Comparison of ENCODE assay signal across 8 cellular contexts in the genomic region with DNA sequence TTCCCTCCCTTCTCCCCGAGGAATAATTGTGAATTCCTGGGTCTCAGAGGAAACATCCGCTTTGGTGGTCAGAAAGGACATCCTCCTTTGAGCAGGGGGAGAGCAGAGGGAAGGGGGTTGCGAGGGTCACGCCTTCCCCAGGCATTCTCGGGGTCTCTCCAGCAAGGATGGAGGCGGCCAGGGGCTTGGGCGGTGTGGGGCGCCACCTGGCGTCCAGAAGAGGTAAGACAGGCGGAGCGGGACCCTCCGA.
DNase-seq lines count a peak whose midpoint lies in the region; ATAC-seq, FAIRE-seq and TF ChIP-seq lines count a peak whose summit lies in the region.

No MANE protein-coding gene starts in this region.

- DNase-seq in CD8-positive, alpha-beta T cell = peak; percentile 14 to 71 (median 34)
- DNase-seq in WERI-Rb-1 (peak; percentile 65), bronchial epithelial cell (ENCODE audit: low read depth) (no peak), HepG2 (ENCODE audit: low spot score) (no peak), NCI-H2029 (lab: John Stamatoyannopoulos, UW) (no peak), NCI-H2029 treated with DMSO at 0.1 percent for 48 hours (lab: John Stamatoyannopoulos, UW) (no peak)
- peak; percentile 34 to 59 for DNase-seq in stimulated activated CD4-positive, alpha-beta T cell treated with anti-CD3 and anti-CD28 coated beads, Interleukin-4, amount 100 ng/mL, for 48 hours (ENCODE audit: low read depth in 2 of 2)

- peak overlapping the region; percentile 62 for H3K4me2 ChIP-seq in HepG2 (ENCODE audit: low read depth, low read length)

- no peaks in the 10 kb centered on the region for H4K20me1 ChIP-seq in HepG2 (ENCODE audit: insufficient read depth, low read length)

- peak overlapping the region; percentile 37 for H3K4me3 ChIP-seq in CD8-positive, alpha-beta T cell (ENCODE audit: low read depth, low read length)
- H3K4me3 ChIP-seq in WERI-Rb-1 (ENCODE audit: low read depth, low read length) = peak overlapping the region; percentile 20; the same call in 1 of the 2 replicates
- no peak overlapping the region for H3K4me3 ChIP-seq in bronchial epithelial cell (ENCODE audit: low read depth, low read length)
- H3K4me3 ChIP-seq in HepG2 (replicated peaks in 1 of 3; ENCODE audit: insufficient read depth in 1 of 3, low read depth in 2 of 3, low read length in 3 of 3) = no peak overlapping the region

- peaks cover 13% of the 10 kb centered on the region for H3K27me3 Mint-ChIP-seq in CD8-positive, alpha-beta T cell (ENCODE audit: low read depth)

- peak; percentile 77 for ATAC-seq in CD8-positive, alpha-beta T cell
- peak; percentile 57 for ATAC-seq in HG02588 (IDR thresholded peaks at IDR 0.05; ENCODE audit: unreplicated experiment)
- ATAC-seq in HepG2 = peak; percentile 81

- no peak for TF ChIP-seq POLR2A in HepG2 (IDR thresholded peaks at IDR 0.05; ENCODE audit: insufficient read depth in 1 of 2, low read depth in 2 of 2, low read length in 2 of 2)

- under 1% methylated on average over 12 of the region's 12 CpGs for whole genome bisulfite sequencing in HepG2 (ENCODE audit: low lambda C conversion rate)

- no peaks in the 10 kb centered on the region for H3K79me2 ChIP-seq in HepG2 (ENCODE audit: insufficient read depth, low read length)

- H3K36me3 ChIP-seq in CD8-positive, alpha-beta T cell (ENCODE audit: insufficient read depth, low read length) = no peaks in the 10 kb centered on the region
- H3K36me3 ChIP-seq in WERI-Rb-1 = no peaks in the 10 kb centered on the region
- no peaks in the 10 kb centered on the region for H3K36me3 ChIP-seq in bronchial epithelial cell (ENCODE audit: control insufficient read depth, insufficient read depth, low read length)
- H3K36me3 ChIP-seq in HepG2 (replicated peaks in 1 of 2; ENCODE audit: control insufficient read depth in 1 of 2, insufficient read depth in 2 of 2, low read length in 2 of 2) = no peaks in the 10 kb centered on the region

- no peaks in the 10 kb centered on the region for H3K27me3 ChIP-seq in CD8-positive, alpha-beta T cell (ENCODE audit: insufficient read depth, low read length)
- H3K27me3 ChIP-seq in WERI-Rb-1 (ENCODE audit: insufficient read depth, low read depth, severe bottlenecking) = peaks cover 55% of the 10 kb centered on the region
- H3K27me3 ChIP-seq in bronchial epithelial cell (ENCODE audit: control insufficient read depth, insufficient read depth, low read length) = peaks cover 2% of the 10 kb centered on the region
- peaks cover 2 to 4% of the 10 kb centered on the region in 2 experiments; a peak in 2 of 5 replicates for H3K27me3 ChIP-seq in HepG2 (ENCODE audit: control insufficient read depth in 1 of 2, insufficient read depth in 2 of 2, low read length in 2 of 2)

- POLR2A ChIA-PET in CD8-positive, alpha-beta T cell (lab: Charles Lee) = no interaction called here
- POLR2A ChIA-PET in HepG2 (lab: Yijun Ruan, JAX) = no interaction called here

- CTCF ChIA-PET in CD8-positive, alpha-beta T cell (lab: Charles Lee) = interaction anchor here (0.9 to 5.2 kb wide), 9 partner anchors 7 to 533 kb away, joined by 3 to 33 read pairs (median 4); no protein-coding TSS in a partner anchor
- CTCF ChIA-PET in HepG2 (lab: Yijun Ruan, JAX; ENCODE audit: low intra/inter-chr PET ratio, low total read pairs) = interaction anchor here (1.4 to 1.6 kb wide), 2 partner anchors 29 to 198 kb away, joined by 9 to 12 read pairs; no protein-coding TSS in a partner anchor

- peaks cover 11% of the 10 kb centered on the region for H3K4me1 ChIP-seq in CD8-positive, alpha-beta T cell (ENCODE audit: insufficient read depth, low read length)
- peaks cover 11% of the 10 kb centered on the region; the same call in 1 of the 2 replicates for H3K4me1 ChIP-seq in HepG2 (ENCODE audit: insufficient read depth, low read length)

- H2AFZ ChIP-seq in HepG2 (ENCODE audit: low read length) = no peak overlapping the region

- intact Hi-C loops in CD8-positive, alpha-beta T cell (cut with DNase I, micrococcal nuclease) = loop anchor here in 1 of 2 experiments (1.0 kb wide), 3 partner anchors 198 to 533 kb away; no protein-coding TSS in a partner anchor
- intact Hi-C loops in HepG2 (cut with micrococcal nuclease; ENCODE audit: unreplicated experiment) = loop anchor here (1.0 to 10.0 kb wide), 2 partner anchors 29 to 112 kb away; no protein-coding TSS in a partner anchor

- no peaks in the 10 kb centered on the region for H3K9me3 Mint-ChIP-seq in CD8-positive, alpha-beta T cell

- H3K27ac Mint-ChIP-seq in CD8-positive, alpha-beta T cell = no peak overlapping the region

- no TSS peak for BruUV-seq in HepG2 (replicated peaks; lab: Mats Ljungman, UMichigan)

- TF ChIP-seq EP300 in HepG2 (IDR thresholded peaks at IDR 0.05; ENCODE audit: low read depth in 2 of 2, low read length in 2 of 2) (no peak), HepG2 (CRISPR knock-in tag; IDR thresholded peaks at IDR 0.05; ENCODE audit: borderline replicate concordance) (no peak)

- H3K9ac ChIP-seq in HepG2 (ENCODE audit: insufficient read depth, low read depth, low read length) = no peak overlapping the region

- no peak overlapping the region for H3K27ac ChIP-seq in CD8-positive, alpha-beta T cell (ENCODE audit: low read depth, low read length)
- no peak overlapping the region for H3K27ac ChIP-seq in WERI-Rb-1
- H3K27ac ChIP-seq in HepG2 (ENCODE audit: extremely low read length, insufficient read depth, low read length) = no peak overlapping the region

- peak; percentile 57; the same call in 1 of the 2 replicates for TF ChIP-seq RAD21 in HepG2 (CRISPR knock-in tag; IDR thresholded peaks at IDR 0.05)

- H3K36me3 Mint-ChIP-seq in CD8-positive, alpha-beta T cell = no peaks in the 10 kb centered on the region

- FAIRE-seq in bronchial epithelial cell (lab: Jason Lieb, UNC) = no peak
- no peak for FAIRE-seq in HepG2 (lab: Jason Lieb, UNC)

- peak; percentile 90 for TF ChIP-seq CTCF in CD8-positive, alpha-beta T cell (IDR thresholded peaks at IDR 0.05)
- peak; percentile 89 for TF ChIP-seq CTCF in WERI-Rb-1 (IDR thresholded peaks at IDR 0.05; ENCODE audit: low read depth, low read length)
- TF ChIP-seq CTCF in bronchial epithelial cell (IDR thresholded peaks at IDR 0.05; ENCODE audit: insufficient read depth, low read length, severe bottlenecking) = peak; percentile 86
- peak; percentile 91 for TF ChIP-seq CTCF in HepG2 (CRISPR knock-in tag; IDR thresholded peaks at IDR 0.05)

- in situ Hi-C loops in HepG2 (cut with HindIII; ENCODE audit: extremely low pct_ligation_motif_present, low pct_unique_long_range_greater_than_20kb) = no loop called here

- peak overlapping the region; percentile 88 for H3K4me3 Mint-ChIP-seq in CD8-positive, alpha-beta T cell

- H3K9me3 ChIP-seq in CD8-positive, alpha-beta T cell (ENCODE audit: low read length) = no peaks in the 10 kb centered on the region
- H3K9me3 ChIP-seq in WERI-Rb-1 (ENCODE audit: severe bottlenecking) (no peaks in the 10 kb centered on the region), HepG2 (ENCODE audit: low read length) (no peaks in the 10 kb centered on the region)

- H3K4me1 Mint-ChIP-seq in CD8-positive, alpha-beta T cell (ENCODE audit: low read depth) = peaks cover 20% of the 10 kb centered on the region

TF ChIP-seq in HepG2, 621 proteins besides CTCF, POLR2A, EP300 and RAD21 (continues in another document):
- TF ChIP-seq RFX5 (IDR thresholded peaks at IDR 0.05; ENCODE audit: low read depth, low read length) (no peak), STAT5B (CRISPR knock-in tag; IDR thresholded peaks at IDR 0.05) (no peak), PAX8 (CRISPR knock-in tag; IDR thresholded peaks at IDR 0.05; ENCODE audit: borderline replicate concordance) (no peak), ZZZ3 (CRISPR knock-in tag; IDR thresholded peaks at IDR 0.05; ENCODE audit: borderline replicate concordance) (no peak), HMGXB4 (CRISPR knock-in tag; IDR thresholded peaks at IDR 0.05; ENCODE audit: borderline replicate concordance in 1 of 2, low read depth in 1 of 2) (0 out of 4 replicates have a peak, but pooled peaks of 1 of the 2 experiments have one; percentile 16), CC2D1A (CRISPR knock-in tag; IDR thresholded peaks at IDR 0.05) (no peak), XRCC5 (optimal IDR thresholded peaks at IDR 0.05; ENCODE audit: low read length) (peak; percentile 35)

Comparison
In these comparisons a context has a peak if more than half of its experiments do, and no peak if none do; other contexts are left out.
1. DNase-seq: peak in CD8-positive, alpha-beta T cell (7 of 7), WERI-Rb-1 (single experiment) and stimulated activated CD4-positive, alpha-beta T cell treated with anti-CD3 and anti-CD28 coated beads, Interleukin-4, amount 100 ng/mL, for 48 hours (2 of 2); none in bronchial epithelial cell (single experiment), HepG2 (single experiment), NCI-H2029 (single experiment) and NCI-H2029 treated with DMSO at 0.1 percent for 48 hours (single experiment).
2. H3K4me3 ChIP-seq: peak in CD8-positive, alpha-beta T cell (single experiment) and WERI-Rb-1 (single experiment); none in bronchial epithelial cell (single experiment) and HepG2 (0 of 3).
3. Peak in every context shown above with its lines, with median percentiles within 50 percentile points of each other: ATAC-seq and CTCF ChIP-seq.